32 cellular contexts compared by ENCODE assay signal in genomic region chr7:143954163-143954894, GRCh38. TPM values are rescaled to one million over a fixed set of nuclear protein-coding genes. Genes with fewer than 3 reads are reported as not detected.
DNase-seq lines count a peak whose midpoint lies in the region; ATAC-seq, FAIRE-seq and TF ChIP-seq lines count a peak whose summit lies in the region.
"Had no signal": no experiment of that assay in that cellular context is flagged by ENCODE, and none has a peak within 500 bp of the region (broad histone marks: within the 10 kb centered on the region; RNA-seq: fewer than 3 reads in every experiment).

OR2F1 (plus strand) TSS chr7:143954844; CDS start chr7:143959971, 5,127 bp downstream.

- H3K27me3 ChIP-seq in GM23338 (ENCODE audit: insufficient read depth): no peaks in the 10 kb centered on the region
- no peaks in the 10 kb centered on the region for H3K27me3 ChIP-seq in tibial artery
- H3K27me3 ChIP-seq in right lobe of liver: no peaks in the 10 kb centered on the region
- no peaks in the 10 kb centered on the region for H3K27me3 ChIP-seq in ovary
- H3K27me3 ChIP-seq: BE2C had no signal

- H3K4me3 Mint-ChIP-seq in GM23338: no peak within 1 kb of the TSS
- H3K4me3 Mint-ChIP-seq: CD14-positive monocyte; CD8-positive, alpha-beta memory T cell had no signal

- intact Hi-C loops in tibial artery (cut with DNase I; ENCODE audit: low total_unique reads): no loop called here
- intact Hi-C loops in right lobe of liver (cut with DNase I): no loop called here
- intact Hi-C loops in ovary (cut with DNase I): no loop called here

- H3K9me3 ChIP-seq in tibial artery (no peaks in the 10 kb centered on the region), right lobe of liver (no peaks in the 10 kb centered on the region), ovary (no peaks in the 10 kb centered on the region)
- H3K9me3 ChIP-seq: BE2C had no signal

- H3K9me3 Mint-ChIP-seq in GM23338: no peaks in the 10 kb centered on the region; the same call in 2 of the 3 replicates

- no peaks in the 10 kb centered on the region for H3K36me3 ChIP-seq in GM23338 (ENCODE audit: insufficient read depth)
- no peaks in the 10 kb centered on the region for H3K36me3 ChIP-seq in tibial artery
- H3K36me3 ChIP-seq in right lobe of liver: no peaks in the 10 kb centered on the region
- H3K36me3 ChIP-seq in ovary: no peaks in the 10 kb centered on the region
- H3K36me3 ChIP-seq: BE2C had no signal

- peak; percentile 8 for FAIRE-seq in frontal cortex (lab: Jason Lieb, UNC)
- FAIRE-seq: GM12892 had no signal

- no peak within 1 kb of the TSS for H3K4me2 ChIP-seq in GM23338
- H3K4me2 ChIP-seq: PC-9 had no signal

- no peaks in the 10 kb centered on the region for H3F3A ChIP-seq in GM23338 (replicated peaks; ENCODE audit: low read depth)

- no peaks in the 10 kb centered on the region for H4K20me1 ChIP-seq in GM23338 (replicated peaks; ENCODE audit: insufficient read depth)

- no peaks in the 10 kb centered on the region for H3K79me2 ChIP-seq in GM23338 (replicated peaks; ENCODE audit: insufficient read depth)

- no peak for TF ChIP-seq EP300 in ovary (IDR thresholded peaks at IDR 0.05)

- peaks cover 16% of the 10 kb centered on the region for H3K4me1 Mint-ChIP-seq in GM23338
- H3K4me1 Mint-ChIP-seq: CD14-positive monocyte; CD8-positive, alpha-beta memory T cell had no signal

- 57% methylated on average over 5 of the region's 5 CpGs for WGBS in right lobe of liver (ENCODE audit: insufficient coverage, low coverage, low lambda C conversion rate, missing lambda C conversion rate)
- 78 to 85% (median 81%) methylated on average over 5 of the region's 5 CpGs for WGBS in ovary, 3 donors

- TF ChIP-seq CTCF in GM23338 (conservative IDR thresholded peaks at IDR 0.05; ENCODE audit: low read depth in 2 of 2) (no peak), tibial artery (IDR thresholded peaks at IDR 0.05) (no peak), right lobe of liver (IDR thresholded peaks at IDR 0.05) (no peak), ovary (IDR thresholded peaks at IDR 0.05) (no peak)

- H3K27me3 Mint-ChIP-seq in GM23338 (ENCODE audit: insufficient read depth, low read depth, poor library complexity): no peaks in the 10 kb centered on the region

- TF ChIP-seq POLR2A in right lobe of liver (IDR thresholded peaks at IDR 0.05): no peak
- no peak for TF ChIP-seq POLR2A in ovary (IDR thresholded peaks at IDR 0.05)

- ATAC-seq in GM23338: no peak
- ATAC-seq in right lobe of liver: no peak
- ATAC-seq in HG02759 (IDR thresholded peaks at IDR 0.05; ENCODE audit: unreplicated experiment): no peak

- H3K9me2 ChIP-seq in GM23338 (ENCODE audit: insufficient read depth): peaks cover 5% of the 10 kb centered on the region

- H3K4me3 ChIP-seq in GM23338 (no peak within 1 kb of the TSS), tibial artery (no peak within 1 kb of the TSS), right lobe of liver (no peak within 1 kb of the TSS), ovary (no peak within 1 kb of the TSS)
- H3K4me3 ChIP-seq: PC-9 had no signal

- no peaks in the 10 kb centered on the region for H3K36me3 Mint-ChIP-seq in GM23338 (ENCODE audit: low read depth)
- H3K36me3 Mint-ChIP-seq: CD14-positive monocyte; CD8-positive, alpha-beta memory T cell had no signal

- H2AFZ ChIP-seq in GM23338: peak within 1 kb of the TSS; percentile 3; the same call in 1 of the 2 replicates
- H2AFZ ChIP-seq: PC-9 had no signal

- no peak within 1 kb of the TSS for H3K27ac Mint-ChIP-seq in GM23338
- H3K27ac Mint-ChIP-seq: CD14-positive monocyte; CD8-positive, alpha-beta memory T cell had no signal

- H3K4me1 ChIP-seq in GM23338 (ENCODE audit: insufficient read depth) (peaks cover 3% of the 10 kb centered on the region; the same call in 1 of the 2 replicates), tibial artery (peaks cover 0 to 17% (median 0%) of the 10 kb centered on the region in 4 donors), right lobe of liver (no peaks in the 10 kb centered on the region), ovary (ENCODE audit: insufficient read depth) (no peaks in the 10 kb centered on the region)
- H3K4me1 ChIP-seq: BE2C had no signal

- H3K27ac ChIP-seq in GM23338 (ENCODE audit: low read depth) (no peak within 1 kb of the TSS), tibial artery (peak within 1 kb of the TSS; percentile 2 to 11), right lobe of liver (no peak within 1 kb of the TSS), ovary (no peak within 1 kb of the TSS)
- H3K27ac ChIP-seq: PC-9 had no signal

- DNase-seq in GM23338 (ENCODE audit: low spot score): no peak
- peak; percentile 51 for DNase-seq in amniotic epithelial cell (ENCODE audit: low read depth)
- DNase-seq in frontal cortex (ENCODE audit: low spot score in 2 of 2): no peak
- DNase-seq in tibial artery: no peak
- no peak for DNase-seq in right lobe of liver
- no peak for DNase-seq in ovary
- DNase-seq: BE2C; CD8-positive, alpha-beta memory T cell; DMS 273 treated with DMSO at 0.1 percent for 48 hours; DMS79; EL; GF-D8; H7; Karpas-422; MV-4-11; NCI-H1105; NCI-H1436 treated with DMSO at 0.1 percent for 48 hours; NCI-H187 treated with DMSO at 0.1 percent for 48 hours; NCI-H2171 treated with DMSO at 0.1 percent for 48 hours; NCI-H345; NCI-H510A treated with DMSO at 0.1 percent for 48 hours; NCI-H748 treated with DMSO at 0.1 percent for 48 hours; NK-92 treated with Interleukin-12 subunit alpha and Interleukin-12 subunit beta, amount 100 ng/mL, for 24 hours; PC-9; Right ventricle myocardium superior; RPMI8226 had no signal

TF ChIP-seq in GM23338, 12 proteins besides CTCF, POLR2A, EP300 and RAD21:
- TF ChIP-seq ZNF331 (CRISPR knock-in tag; IDR thresholded peaks at IDR 0.05; ENCODE audit: low read depth) (no peak), CREB1 (CRISPR knock-in tag; IDR thresholded peaks at IDR 0.05; ENCODE audit: low read depth) (no peak), EZH2 (IDR thresholded peaks at IDR 0.05; ENCODE audit: low read depth, unreplicated experiment) (no peak)

RNA-seq across cellular contexts. Expression of gene OR2F1, which starts in this region (rescaled TPM):
- total RNA-seq in GM23338 (2014; rRNA removed; shearing (Covaris generic)): 0.04 TPM in 1 of 2 replicates, not detected in the other
- not detected in 2 replicates for polyA plus RNA-seq in GM23338 (2016; fragmentation: Nextera tagmentation; extraction: Ambion mirVana)
- not detected for total RNA-seq in frontal cortex
- not detected for total RNA-seq in right lobe of liver
- total RNA-seq in ovary: not detected
- polyA plus RNA-seq in ovary: not detected
- total RNA-seq: A673; CD8-positive, alpha-beta memory T cell; H7; PC-9; Right ventricle myocardium superior; SK-MEL-5; T-helper 1 cell treated with Interleukin-12 subunit alpha and Interleukin-12 subunit beta and Interleukin-4 antibody, amounts not matched to agents 30 ng/mL and 1 ng/mL, for 36 hours had no signal
- polyA plus RNA-seq: CD14-positive monocyte; CD8-positive, alpha-beta memory T cell had no signal

Comparison
In these comparisons a context has a peak if more than half of its experiments do, and no peak if none do; other contexts are left out.
1. H3K27ac ChIP-seq: peak in tibial artery (2 of 2); none in GM23338 (single experiment), right lobe of liver (0 of 3) and ovary (0 of 2).